In genomic region chr11:107473797-107474196, GRCh38 we compare ENCODE assay signal across 20 cellular contexts.
"Had no signal": no experiment of that assay in that cellular context is flagged by ENCODE, and none has a peak within 500 bp of the region (broad histone marks: within the 10 kb centered on the region; RNA-seq: fewer than 3 reads in every experiment).

No MANE protein-coding gene starts in this region.

- H3K27ac Mint-ChIP-seq: dendritic cell treated with granulocyte-macrophage colony-stimulating factor and Interleukin-4, amounts not matched to agents 40 ng/mL and 50 ng/mL, for 4 days; effector memory CD8-positive, alpha-beta T cell; naive thymus-derived CD4-positive, alpha-beta T cell; stimulated activated naive B cell treated with anti-CD40 and anti-IgM and Interleukin-4, amounts not matched to agents 10 μg/mL and 1 μg/mL and 100 μg/mL, for 72 hours; type B pancreatic cell had no signal

- ATAC-seq: effector memory CD8-positive, alpha-beta T cell; heart left ventricle; left colon; naive thymus-derived CD4-positive, alpha-beta T cell; psoas muscle; sciatic nerve; stimulated activated naive B cell treated with anti-CD40 and anti-IgM and Interleukin-4, amounts not matched to agents 10 μg/mL and 1 μg/mL and 100 μg/mL, for 72 hours had no signal

- H3K4me1 Mint-ChIP-seq: naive thymus-derived CD4-positive, alpha-beta T cell; stimulated activated naive B cell treated with anti-CD40 and anti-IgM and Interleukin-4, amounts not matched to agents 10 μg/mL and 1 μg/mL and 100 μg/mL, for 72 hours had no signal

- H3K4me3 ChIP-seq: esophagus muscularis mucosa, heart left ventricle, psoas muscle, skin epidermis, stomach had no signal

- H3K9me3 ChIP-seq: esophagus muscularis mucosa, heart left ventricle, neutrophil, psoas muscle, stomach had no signal

- H3K36me3 ChIP-seq: esophagus muscularis mucosa, heart left ventricle, neutrophil, stomach had no signal

- H3K4me3 Mint-ChIP-seq: dendritic cell treated with granulocyte-macrophage colony-stimulating factor and Interleukin-4, amounts not matched to agents 40 ng/mL and 50 ng/mL, for 4 days; effector memory CD8-positive, alpha-beta T cell; naive thymus-derived CD4-positive, alpha-beta T cell; stimulated activated naive B cell treated with anti-CD40 and anti-IgM and Interleukin-4, amounts not matched to agents 10 μg/mL and 1 μg/mL and 100 μg/mL, for 72 hours; type B pancreatic cell had no signal

- H3K36me3 Mint-ChIP-seq: naive thymus-derived CD4-positive, alpha-beta T cell; stimulated activated naive B cell treated with anti-CD40 and anti-IgM and Interleukin-4, amounts not matched to agents 10 μg/mL and 1 μg/mL and 100 μg/mL, for 72 hours; type B pancreatic cell had no signal

- H3K9me3 Mint-ChIP-seq: dendritic cell treated with granulocyte-macrophage colony-stimulating factor and Interleukin-4, amounts not matched to agents 40 ng/mL and 50 ng/mL, for 4 days; effector memory CD8-positive, alpha-beta T cell; naive thymus-derived CD4-positive, alpha-beta T cell; type B pancreatic cell had no signal

- DNase-seq: cerebellar nuclear complex; effector memory CD8-positive, alpha-beta T cell; heart left ventricle; hippocampal formation; left colon; mesendoderm; naive thymus-derived CD4-positive, alpha-beta T cell; psoas muscle; retina; stimulated activated CD4-positive, alpha-beta T cell treated with anti-CD3 and anti-CD28 coated beads, Interleukin-2, amount 100 ng/mL, for 24 hours; stimulated activated CD4-positive, alpha-beta T cell treated with anti-CD3 and anti-CD28 coated beads, Interleukin-4, amount 100 ng/mL, for 4 hours; stimulated activated naive B cell treated with anti-CD40 and anti-IgM and Interleukin-4, amounts not matched to agents 10 μg/mL and 1 μg/mL and 100 μg/mL, for 72 hours; stomach had no signal

- H3K4me1 ChIP-seq: esophagus muscularis mucosa, heart left ventricle, psoas muscle, stomach had no signal

- H3K27ac ChIP-seq: epithelial cell of prostate, esophagus muscularis mucosa, heart left ventricle, neutrophil, psoas muscle, skin epidermis, stomach had no signal
